Comparison of ENCODE assay signal across 24 cellular contexts in genomic region chr3:8255771-8256170, GRCh38.
DNase-seq lines count a peak whose midpoint lies in the region; ATAC-seq, FAIRE-seq and TF ChIP-seq lines count a peak whose summit lies in the region.
"Had no signal": no experiment of that assay in that cellular context is flagged by ENCODE, and none has a peak within 500 bp of the region (broad histone marks: within the 10 kb centered on the region; RNA-seq: fewer than 3 reads in every experiment).

No MANE protein-coding gene starts in this region.

- no peak for ATAC-seq in HG03520 (IDR thresholded peaks at IDR 0.05; ENCODE audit: unreplicated experiment)
- ATAC-seq: A549, GM12878 had no signal

- TF ChIP-seq CTCF in A673 (conservative IDR thresholded peaks at IDR 0.05; ENCODE audit: low read depth, low read length) = no peak
- TF ChIP-seq CTCF in D721Med (IDR thresholded peaks at IDR 0.05; ENCODE audit: insufficient read depth, missing control alignments) = no peak
- no peak for TF ChIP-seq CTCF in suprapubic skin (IDR thresholded peaks at IDR 0.05)

- no peak overlapping the region for H3K9ac ChIP-seq in SK-N-MC (ENCODE audit: insufficient read length)
- H3K9ac ChIP-seq: GM23248 had no signal

- no peak for TF ChIP-seq POLR2A in suprapubic skin (IDR thresholded peaks at IDR 0.05)

- CTCF ChIA-PET in A673 (lab: Charles Lee) = interaction anchor here (0.7 kb wide), 1 partner anchor 16 kb away, joined by 3 read pairs; no protein-coding TSS in a partner anchor

- intact Hi-C loops in A673 (cut with micrococcal nuclease; ENCODE audit: unreplicated experiment) = no loop called here

- POLR2A ChIA-PET in A673 (lab: Charles Lee; ENCODE audit: low non-redundant PET) = no interaction called here

- no peak overlapping the region for H3K4me3 ChIP-seq in A673 (ENCODE audit: low read depth, low read length, poor library complexity, severe bottlenecking)
- H3K4me3 ChIP-seq in SK-N-MC = peak overlapping the region; percentile 54
- H3K4me3 ChIP-seq in suprapubic skin = no peak overlapping the region
- H3K4me3 ChIP-seq: A549, GM12878, GM23248 had no signal

- peak; percentile 98 for FAIRE-seq in D721Med (lab: Jason Lieb, UNC)
- FAIRE-seq: A549, GM12878, GM19239, H1 had no signal

- WGBS in suprapubic skin = 45% methylated on average over 2 of the region's 2 CpGs

- BruUV-seq in A673 (replicated peaks; lab: Mats Ljungman, UMichigan) = no TSS peak

- H3K27ac ChIP-seq in A673 (ENCODE audit: low read depth, low read length, poor library complexity, severe bottlenecking) (peak overlapping the region; percentile 96), SK-N-MC (peak overlapping the region; percentile 100), suprapubic skin (no peak overlapping the region)
- H3K27ac ChIP-seq: A549, GM23248 had no signal

- TF ChIP-seq EP300 in suprapubic skin (IDR thresholded peaks at IDR 0.05) = no peak

- H3K27me3 ChIP-seq in A673 (replicated peaks; ENCODE audit: insufficient read depth, low read depth, low read length, poor library complexity) (no peaks in the 10 kb centered on the region), suprapubic skin (no peaks in the 10 kb centered on the region)

- H3K9me3 ChIP-seq in A673 (ENCODE audit: low read depth, low read length, poor library complexity, severe bottlenecking) = peaks cover 10% of the 10 kb centered on the region
- no peaks in the 10 kb centered on the region for H3K9me3 ChIP-seq in SK-N-MC (ENCODE audit: low read depth, low read length)
- no peaks in the 10 kb centered on the region for H3K9me3 ChIP-seq in suprapubic skin
- H3K9me3 ChIP-seq: A549 had no signal

- DNase-seq in A673 (ENCODE audit: low spot score) (peak; percentile 74), D721Med (ENCODE audit: insufficient read length, low spot score) (peak; percentile 28), SK-N-MC (ENCODE audit: low read depth, low spot score) (no peak), medulla oblongata (ENCODE audit: extremely low spot score) (peak; percentile 35), suprapubic skin (ENCODE audit: low spot score in 2 of 2) (no peak), NCI-H1694 treated with DMSO at 0.1 percent for 48 hours (lab: John Stamatoyannopoulos, UW) (no peak), NCI-H1436 treated with DMSO at 0.1 percent for 48 hours (lab: John Stamatoyannopoulos, UW) (no peak)
- DNase-seq: 8988T; C1 segment of cervical spinal cord; Calu3; CD4-positive, alpha-beta memory T cell; COR-L47; DMS 273 treated with DMSO at 0.1 percent for 48 hours; DMS79; EL; GDM1; GM23248; H7; HCEC 1CT had no signal

- peaks cover 65% of the 10 kb centered on the region for H3K4me1 ChIP-seq in A673 (ENCODE audit: insufficient read depth, low read length, poor library complexity, severe bottlenecking)
- peaks cover 4% of the 10 kb centered on the region for H3K4me1 ChIP-seq in suprapubic skin
- H3K4me1 ChIP-seq: A549 had no signal

- no peaks in the 10 kb centered on the region for H3K36me3 ChIP-seq in A673 (ENCODE audit: insufficient read depth, low read length, poor library complexity, severe bottlenecking)
- no peaks in the 10 kb centered on the region for H3K36me3 ChIP-seq in SK-N-MC (ENCODE audit: insufficient read depth, low read length)
- no peaks in the 10 kb centered on the region for H3K36me3 ChIP-seq in suprapubic skin

Comparison
In these comparisons a context has a peak if more than half of its experiments do, and no peak if none do; other contexts are left out.
1. DNase-seq: peak in A673 (single experiment), D721Med (single experiment) and medulla oblongata (single experiment); none in SK-N-MC (single experiment), suprapubic skin (0 of 2), NCI-H1694 treated with DMSO at 0.1 percent for 48 hours (single experiment) and NCI-H1436 treated with DMSO at 0.1 percent for 48 hours (single experiment).